Comparison of ENCODE assay signal across 25 cellular contexts in genomic region chr12:64833928-64834327, GRCh38. TPM values are rescaled to one million over a fixed set of nuclear protein-coding genes. Genes with fewer than 3 reads are reported as not detected.
DNase-seq lines count a peak whose midpoint lies in the region; ATAC-seq, FAIRE-seq and TF ChIP-seq lines count a peak whose summit lies in the region.
"Had no signal": no experiment of that assay in that cellular context is flagged by ENCODE, and none has a peak within 500 bp of the region (broad histone marks: within the 10 kb centered on the region; RNA-seq: fewer than 3 reads in every experiment).

No MANE protein-coding gene starts in this region.

- H3K36me3 ChIP-seq in HCT116 (ENCODE audit: control insufficient read depth in 1 of 2, insufficient read depth in 2 of 2, low read length in 2 of 2) (peaks cover 0 to 23% of the 10 kb centered on the region in 2 experiments; a peak in 3 of 4 replicates), K562 (ENCODE audit: control insufficient read depth, insufficient read depth, low read length) (no peaks in the 10 kb centered on the region)

- intact Hi-C loops in HCT116 (cut with micrococcal nuclease), result no loop called here
- intact Hi-C loops in K562 (cut with micrococcal nuclease), result no loop called here

- no peaks in the 10 kb centered on the region for H3K9me1 ChIP-seq in K562 (ENCODE audit: control insufficient read depth, insufficient read depth, low read length)

- CTCF ChIA-PET in A549 (lab: Yijun Ruan, JAX), result interaction anchor here (1.3 kb wide), 1 partner anchor 48 kb away, joined by 3 read pairs; no protein-coding TSS in a partner anchor
- CTCF ChIA-PET in HCT116 (lab: Charles Lee), result no interaction called here
- CTCF ChIA-PET in K562 (lab: Yijun Ruan, JAX; ENCODE audit: low intra/inter-chr PET ratio), result no interaction called here

- H3K27me3 ChIP-seq in HCT116 (ENCODE audit: insufficient read depth, low read length) (no peaks in the 10 kb centered on the region), K562 (ENCODE audit: control insufficient read depth in 2 of 2, insufficient read depth in 2 of 2, low read length in 2 of 2) (peaks cover 3 to 4% of the 10 kb centered on the region in 2 experiments; a peak in 1 of 5 replicates)
- H3K27me3 ChIP-seq: BLaER1 treated with 17β-estradiol and CSF1 and Interleukin-3, amounts not matched to agents 10 nM and 100 nM had no signal

- H3K4me2 ChIP-seq in A549, result no peak overlapping the region
- H3K4me2 ChIP-seq in HCT116 (ENCODE audit: low read length), result no peak overlapping the region
- no peak overlapping the region for H3K4me2 ChIP-seq in K562 (ENCODE audit: insufficient read depth, low read length)
- H3K4me2 ChIP-seq: BLaER1 treated with 17β-estradiol and CSF1 and Interleukin-3, amounts not matched to agents 10 nM and 100 nM had no signal

- TF ChIP-seq RAD21 in A549 (conservative IDR thresholded peaks at IDR 0.05 in 1 of 2, IDR thresholded peaks at IDR 0.05 in 1 of 2), result no peak
- TF ChIP-seq RAD21 in HCT116 (IDR thresholded peaks at IDR 0.05; ENCODE audit: low read depth), result no peak
- TF ChIP-seq RAD21 in K562 (CRISPR knock-in tag; conservative IDR thresholded peaks at IDR 0.05 in 1 of 2, IDR thresholded peaks at IDR 0.05 in 1 of 2), result no peak

- BruUV-seq in HCT116 (replicated peaks; lab: Mats Ljungman, UMichigan), result TSS peak; percentile 14
- BruUV-seq in K562 (replicated peaks; lab: Mats Ljungman, UMichigan), result no TSS peak

- DNase-seq in A549 (ENCODE audit: low read depth in 1 of 2, low spot score in 1 of 2) (no peak), HCT116 (ENCODE audit: low read depth, low spot score) (no peak), K562 (ENCODE audit: extremely low read depth in 1 of 4, low spot score in 3 of 4) (no peak), NCI-H2081 (lab: John Stamatoyannopoulos, UW) (no peak)
- DNase-seq: 8988T; AML-193; Caco-2; Calu3; CD4-positive, alpha-beta T cell; CD8-positive, alpha-beta T cell; DMS 273 treated with DMSO at 0.1 percent for 48 hours; DMS153; DMS53; DMS79; DND-41; EL; GDM1 had no signal

- POLR2A ChIA-PET in A549 (lab: Yijun Ruan, JAX) (no interaction called here), HCT116 (lab: Charles Lee) (no interaction called here), K562 (lab: Yijun Ruan, JAX) (no interaction called here)

- ATAC-seq in A549, result no peak
- no peak for ATAC-seq in HCT116
- no peak for ATAC-seq in K562
- no peak for ATAC-seq in GM21447 (IDR thresholded peaks at IDR 0.05; ENCODE audit: unreplicated experiment)
- no peak for ATAC-seq in HG03025 (IDR thresholded peaks at IDR 0.05; ENCODE audit: low FRiP score, unreplicated experiment)
- ATAC-seq: CD8-positive, alpha-beta T cell had no signal

- no peaks in the 10 kb centered on the region for H3K4me1 ChIP-seq in A549
- no peaks in the 10 kb centered on the region for H3K4me1 ChIP-seq in HCT116 (ENCODE audit: control insufficient read depth in 1 of 2, insufficient read depth in 2 of 2, low read length in 2 of 2)
- H3K4me1 ChIP-seq in K562 (replicated peaks in 1 of 2; ENCODE audit: control insufficient read depth in 2 of 2, insufficient read depth in 2 of 2, low read length in 2 of 2), result no peaks in the 10 kb centered on the region
- H3K4me1 ChIP-seq: BLaER1 treated with 17β-estradiol and CSF1 and Interleukin-3, amounts not matched to agents 10 nM and 100 nM had no signal

- H3K79me2 ChIP-seq in HCT116 (ENCODE audit: insufficient read depth, low read length), result no peaks in the 10 kb centered on the region
- no peaks in the 10 kb centered on the region for H3K79me2 ChIP-seq in K562 (ENCODE audit: control insufficient read depth, insufficient read depth, low read length)

- H2AFZ ChIP-seq in HCT116 (ENCODE audit: low read depth, low read length, poor library complexity, severe bottlenecking) (no peak overlapping the region), K562 (ENCODE audit: low read depth, low read length) (no peak overlapping the region)

- H3K9me3 ChIP-seq in A549, result no peaks in the 10 kb centered on the region
- H3K9me3 ChIP-seq in HCT116 (ENCODE audit: control insufficient read depth in 1 of 2, insufficient read depth in 1 of 2, low read depth in 1 of 2, low read length in 2 of 2), result 0 out of 4 replicates have a peak, but pooled peaks cover 0 to 5% of the 10 kb centered on the region in 2 experiments
- no peaks in the 10 kb centered on the region; the same call in 1 of the 2 replicates for H3K9me3 ChIP-seq in K562 (replicated peaks; ENCODE audit: control insufficient read depth, insufficient read depth, low read depth, low read length)
- H3K9me3 ChIP-seq: Caco-2 had no signal

- H3K9ac ChIP-seq in HCT116 (ENCODE audit: low read length) (no peak overlapping the region), K562 (ENCODE audit: insufficient read depth in 1 of 2, low read depth in 2 of 2, low read length in 2 of 2) (no peak overlapping the region)
- H3K9ac ChIP-seq: BLaER1 treated with 17β-estradiol and CSF1 and Interleukin-3, amounts not matched to agents 10 nM and 100 nM had no signal

- H3K9me2 ChIP-seq in HCT116 (ENCODE audit: insufficient read depth), result no peaks in the 10 kb centered on the region

- H4K20me1 ChIP-seq in HCT116 (ENCODE audit: insufficient read depth), result no peaks in the 10 kb centered on the region
- H4K20me1 ChIP-seq in K562 (replicated peaks; ENCODE audit: control insufficient read depth, insufficient read depth, low read length), result no peaks in the 10 kb centered on the region
- H4K20me1 ChIP-seq: BLaER1 treated with 17β-estradiol and CSF1 and Interleukin-3, amounts not matched to agents 10 nM and 100 nM had no signal

- in situ Hi-C loops in K562 (cut with MboI), result no loop called here

- TF ChIP-seq POLR2A in A549 (IDR thresholded peaks at IDR 0.05; ENCODE audit: low read length) (no peak), HCT116 (IDR thresholded peaks at IDR 0.05; ENCODE audit: borderline replicate concordance, extremely low read depth, insufficient read depth, insufficient read length) (no peak), K562 (conservative IDR thresholded peaks at IDR 0.05) (no peak)

- RAD21 ChIA-PET in HCT116 (lab: Charles Lee; ENCODE audit: low non-redundant PET in 1 of 2, low total read pairs in 2 of 2, uncharacterized antibody in 2 of 2, unreplicated experiment in 2 of 2), result no interaction called here

- WGBS in A549 (ENCODE audit: missing lambda C conversion rate), result 22% methylated on average over 3 of the region's 3 CpGs
- 0% methylated on average over 3 of the region's 3 CpGs for WGBS in K562 (ENCODE audit: insufficient coverage, low coverage, missing lambda C conversion rate)

- TF ChIP-seq EP300 in A549 (IDR thresholded peaks at IDR 0.05) (no peak), K562 (IDR thresholded peaks at IDR 0.05; ENCODE audit: low read length) (no peak)

- peak; percentile 13 for FAIRE-seq in A549 (lab: Jason Lieb, UNC)
- FAIRE-seq in K562 (lab: Jason Lieb, UNC), result no peak
- FAIRE-seq: A204.1, GM12891, GM19239 had no signal

- TF ChIP-seq CTCF in A549 (IDR thresholded peaks at IDR 0.05), result no peak
- TF ChIP-seq CTCF in HCT116 (IDR thresholded peaks at IDR 0.05 in 2 of 3, conservative IDR thresholded peaks at IDR 0.05 in 1 of 3; ENCODE audit: borderline replicate concordance in 1 of 3, insufficient read depth in 1 of 3, low read depth in 2 of 3, low read length in 2 of 3), result no peak
- no peak for TF ChIP-seq CTCF in VCaP (conservative IDR thresholded peaks at IDR 0.05)
- TF ChIP-seq CTCF in K562 (IDR thresholded peaks at IDR 0.05 in 2 of 3, conservative IDR thresholded peaks at IDR 0.05 in 1 of 3; ENCODE audit: insufficient read depth in 2 of 3, low read depth in 1 of 3, low read length in 3 of 3), result no peak

- H3K4me3 ChIP-seq in A549 (no peak overlapping the region), HCT116 (replicated peaks in 1 of 2; ENCODE audit: low read depth in 1 of 2, low read length in 2 of 2) (no peak overlapping the region), K562 (no peak overlapping the region)
- H3K4me3 ChIP-seq: BLaER1 treated with 17β-estradiol and CSF1 and Interleukin-3, amounts not matched to agents 10 nM and 100 nM had no signal

- H3K27ac ChIP-seq in A549 (no peak overlapping the region), HCT116 (ENCODE audit: low read depth, low read length) (no peak overlapping the region), VCaP (0 out of 2 replicates have a peak overlapping the region, but pooled peaks have one; percentile 80), K562 (ENCODE audit: extremely low read depth, low read depth, low read length) (no peak overlapping the region)
- H3K27ac ChIP-seq: BLaER1 treated with 17β-estradiol and CSF1 and Interleukin-3, amounts not matched to agents 10 nM and 100 nM; C4-2B had no signal

TF ChIP-seq in A549, 52 proteins besides CTCF, POLR2A, EP300 and RAD21 (continues in another document):
- TF ChIP-seq HDAC2 (IDR thresholded peaks at IDR 0.05) (no peak), SMC3 (IDR thresholded peaks at IDR 0.05) (no peak)

TF ChIP-seq in HCT116, 20 proteins besides CTCF, POLR2A, EP300 and RAD21 (continues in another document):
- TF ChIP-seq ELF1 (IDR thresholded peaks at IDR 0.05; ENCODE audit: borderline replicate concordance, low read depth), result no peak

RNA-seq across cellular contexts. Expression of gene TBC1D30, which starts 9.5 kb away (rescaled TPM):
- polyA plus RNA-seq in A549 (2011; rRNA removed) (3.5 and 4.4 TPM in 2 replicates), A549 (2017; fragmentation: RNase III; extraction: RNeasy Plus Mini Kit Qiagen cat#74134 plus additional on column Dnase treatment) (0.65 to 0.85 TPM (median 0.67 TPM) in 3 replicates), K562 (2011; rRNA removed) (0.14 and 0.25 TPM in 2 replicates), K562 (2014; fragmentation: Illumina TruSeq; extraction: Trizol) (0.10 and 0.19 TPM in 2 replicates), K562 (2014; fragmentation: Nextera tagmentation; extraction: Ambion mirVana) (under 1 TPM in 1 of 2 experiments, not detected in 1; 0.08 TPM), K562 (2014; rRNA removed) (0.48 TPM in 1 of 2 replicates, not detected in the other)
- polyA plus RNA-seq in A549 (2012; cell fraction: cytosol; rRNA removed), result 2.4 and 2.5 TPM in 2 replicates
- 1.9 and 2.3 TPM in 2 replicates for polyA plus RNA-seq in A549 (2012; cell fraction: nucleus; rRNA removed)
- 3.7 and 4.1 TPM in 2 replicates for polyA minus RNA-seq in A549 (2011; rRNA and poly(A)+ RNA removed)
- total RNA-seq in HCT116 (2021; ENCODE audit: unreplicated experiment) (24.1 TPM), K562 (2014; rRNA removed) (0.08 and 0.32 TPM in 2 replicates), K562 (2014; rRNA removed; fragmentation: Illumina TruSeq; extraction: Trizol) (0.15 and 0.19 TPM in 2 replicates), K562 (2015; rRNA removed; fragmentation: Illumina TruSeq; extraction: Trizol) (0.07 TPM in 1 of 2 replicates, not detected in the other), K562 (2021) (0.18 and 0.55 TPM in 2 replicates)
- polyA plus RNA-seq in HCT116 (2012), result 10.9 and 12.5 TPM in 2 replicates
- 0.16 and 0.21 TPM in 2 replicates for total RNA-seq in K562 (2011; cell fraction: chromatin; rRNA removed; ENCODE audit: low replicate concordance)
- total RNA-seq in K562 (2011; cell fraction: nucleolus; rRNA removed), result under 0.01 and 0.39 TPM in 2 replicates
- 0.23 and 0.29 TPM in 2 replicates for total RNA-seq in K562 (2011; cell fraction: nucleoplasm; rRNA removed)
- polyA plus RNA-seq in K562 (2011; cell fraction: cytosol; rRNA removed), result 0.16 and 0.58 TPM in 2 replicates
- 0.04 and 0.18 TPM in 2 replicates for polyA plus RNA-seq in K562 (2011; cell fraction: nucleus; rRNA removed)
- 0.10 and 0.21 TPM in 2 replicates for polyA plus RNA-seq in K562 (2012)
- 0.48 and 1.1 TPM in 2 replicates for polyA minus RNA-seq in K562 (2011; rRNA and poly(A)+ RNA removed)
- polyA minus RNA-seq in K562 (2011; cell fraction: cytosol; rRNA and poly(A)+ RNA removed), result not detected in 2 replicates
- polyA minus RNA-seq in K562 (2011; cell fraction: nucleus; rRNA and poly(A)+ RNA removed), result 0.13 and 0.22 TPM in 2 replicates

Comparison
In these comparisons a context has a peak if more than half of its experiments do, and no peak if none do; other contexts are left out.
1. RNA of gene TBC1D30, which starts 9.5 kb away (total RNA-seq): 24.1 TPM in HCT116 (single experiment); under 0.01 to 0.55 TPM in K562; every median in the first group is over 10 times any median in the second.